ENCODE assay signal across 1 cellular context in the genomic region with DNA sequence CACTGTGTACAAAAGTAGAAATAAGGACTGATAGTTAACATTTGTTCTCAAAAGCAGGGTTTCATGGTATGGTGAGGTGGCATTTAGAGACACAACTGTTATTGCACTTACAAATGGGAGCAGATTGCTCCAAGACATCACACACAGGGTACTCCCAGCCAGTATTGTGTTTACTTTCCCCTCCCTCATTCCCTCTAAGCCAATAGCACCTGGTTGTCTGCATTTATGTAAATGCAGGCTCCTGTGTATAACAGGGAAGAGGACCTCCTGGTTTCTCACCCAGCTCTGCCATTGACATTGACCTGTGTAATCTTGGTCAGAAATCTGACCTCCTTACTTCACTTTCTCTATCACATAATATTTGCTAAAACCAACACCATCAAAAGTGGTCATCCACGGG.
TF ChIP-seq lines count a peak whose summit lies in the region.

No MANE protein-coding gene starts in this region.

TF ChIP-seq in GM23338, 12 proteins besides CTCF, POLR2A, EP300 and RAD21 (continued from another document):
- TF ChIP-seq, protein P1, sequence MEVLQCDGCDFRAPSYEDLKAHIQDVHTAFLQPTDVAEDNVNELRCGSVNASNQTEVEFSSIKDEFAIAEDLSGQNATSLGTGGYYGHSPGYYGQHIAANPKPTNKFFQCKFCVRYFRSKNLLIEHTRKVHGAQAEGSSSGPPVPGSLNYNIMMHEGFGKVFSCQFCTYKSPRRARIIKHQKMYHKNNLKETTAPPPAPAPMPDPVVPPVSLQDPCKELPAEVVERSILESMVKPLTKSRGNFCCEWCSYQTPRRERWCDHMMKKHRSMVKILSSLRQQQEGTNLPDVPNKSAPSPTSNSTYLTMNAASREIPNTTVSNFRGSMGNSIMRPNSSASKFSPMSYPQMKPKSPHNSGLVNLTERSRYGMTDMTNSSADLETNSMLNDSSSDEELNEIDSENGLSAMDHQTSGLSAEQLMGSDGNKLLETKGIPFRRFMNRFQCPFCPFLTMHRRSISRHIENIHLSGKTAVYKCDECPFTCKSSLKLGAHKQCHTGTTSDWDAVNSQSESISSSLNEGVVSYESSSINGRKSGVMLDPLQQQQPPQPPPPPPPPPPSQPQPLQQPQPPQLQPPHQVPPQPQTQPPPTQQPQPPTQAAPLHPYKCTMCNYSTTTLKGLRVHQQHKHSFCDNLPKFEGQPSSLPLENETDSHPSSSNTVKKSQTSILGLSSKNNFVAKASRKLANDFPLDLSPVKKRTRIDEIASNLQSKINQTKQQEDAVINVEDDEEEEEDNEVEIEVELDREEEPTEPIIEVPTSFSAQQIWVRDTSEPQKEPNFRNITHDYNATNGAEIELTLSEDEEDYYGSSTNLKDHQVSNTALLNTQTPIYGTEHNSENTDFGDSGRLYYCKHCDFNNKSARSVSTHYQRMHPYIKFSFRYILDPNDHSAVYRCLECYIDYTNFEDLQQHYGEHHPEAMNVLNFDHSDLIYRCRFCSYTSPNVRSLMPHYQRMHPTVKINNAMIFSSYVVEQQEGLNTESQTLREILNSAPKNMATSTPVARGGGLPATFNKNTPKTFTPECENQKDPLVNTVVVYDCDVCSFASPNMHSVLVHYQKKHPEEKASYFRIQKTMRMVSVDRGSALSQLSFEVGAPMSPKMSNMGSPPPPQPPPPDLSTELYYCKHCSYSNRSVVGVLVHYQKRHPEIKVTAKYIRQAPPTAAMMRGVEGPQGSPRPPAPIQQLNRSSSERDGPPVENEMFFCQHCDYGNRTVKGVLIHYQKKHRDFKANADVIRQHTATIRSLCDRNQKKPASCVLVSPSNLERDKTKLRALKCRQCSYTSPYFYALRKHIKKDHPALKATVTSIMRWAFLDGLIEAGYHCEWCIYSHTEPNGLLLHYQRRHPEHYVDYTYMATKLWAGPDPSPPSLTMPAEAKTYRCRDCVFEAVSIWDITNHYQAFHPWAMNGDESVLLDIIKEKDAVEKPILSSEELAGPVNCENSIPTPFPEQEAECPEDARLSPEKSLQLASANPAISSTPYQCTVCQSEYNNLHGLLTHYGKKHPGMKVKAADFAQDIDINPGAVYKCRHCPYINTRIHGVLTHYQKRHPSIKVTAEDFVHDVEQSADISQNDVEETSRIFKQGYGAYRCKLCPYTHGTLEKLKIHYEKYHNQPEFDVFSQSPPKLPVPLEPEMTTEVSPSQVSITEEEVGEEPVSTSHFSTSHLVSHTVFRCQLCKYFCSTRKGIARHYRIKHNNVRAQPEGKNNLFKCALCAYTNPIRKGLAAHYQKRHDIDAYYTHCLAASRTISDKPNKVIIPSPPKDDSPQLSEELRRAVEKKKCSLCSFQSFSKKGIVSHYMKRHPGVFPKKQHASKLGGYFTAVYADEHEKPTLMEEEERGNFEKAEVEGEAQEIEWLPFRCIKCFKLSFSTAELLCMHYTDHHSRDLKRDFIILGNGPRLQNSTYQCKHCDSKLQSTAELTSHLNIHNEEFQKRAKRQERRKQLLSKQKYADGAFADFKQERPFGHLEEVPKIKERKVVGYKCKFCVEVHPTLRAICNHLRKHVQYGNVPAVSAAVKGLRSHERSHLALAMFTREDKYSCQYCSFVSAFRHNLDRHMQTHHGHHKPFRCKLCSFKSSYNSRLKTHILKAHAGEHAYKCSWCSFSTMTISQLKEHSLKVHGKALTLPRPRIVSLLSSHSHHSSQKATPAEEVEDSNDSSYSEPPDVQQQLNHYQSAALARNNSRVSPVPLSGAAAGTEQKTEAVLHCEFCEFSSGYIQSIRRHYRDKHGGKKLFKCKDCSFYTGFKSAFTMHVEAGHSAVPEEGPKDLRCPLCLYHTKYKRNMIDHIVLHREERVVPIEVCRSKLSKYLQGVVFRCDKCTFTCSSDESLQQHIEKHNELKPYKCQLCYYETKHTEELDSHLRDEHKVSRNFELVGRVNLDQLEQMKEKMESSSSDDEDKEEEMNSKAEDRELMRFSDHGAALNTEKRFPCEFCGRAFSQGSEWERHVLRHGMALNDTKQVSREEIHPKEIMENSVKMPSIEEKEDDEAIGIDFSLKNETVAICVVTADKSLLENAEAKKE (CRISPR knock-in tag; IDR thresholded peaks at IDR 0.05): no peak
- TF ChIP-seq, protein P2, sequence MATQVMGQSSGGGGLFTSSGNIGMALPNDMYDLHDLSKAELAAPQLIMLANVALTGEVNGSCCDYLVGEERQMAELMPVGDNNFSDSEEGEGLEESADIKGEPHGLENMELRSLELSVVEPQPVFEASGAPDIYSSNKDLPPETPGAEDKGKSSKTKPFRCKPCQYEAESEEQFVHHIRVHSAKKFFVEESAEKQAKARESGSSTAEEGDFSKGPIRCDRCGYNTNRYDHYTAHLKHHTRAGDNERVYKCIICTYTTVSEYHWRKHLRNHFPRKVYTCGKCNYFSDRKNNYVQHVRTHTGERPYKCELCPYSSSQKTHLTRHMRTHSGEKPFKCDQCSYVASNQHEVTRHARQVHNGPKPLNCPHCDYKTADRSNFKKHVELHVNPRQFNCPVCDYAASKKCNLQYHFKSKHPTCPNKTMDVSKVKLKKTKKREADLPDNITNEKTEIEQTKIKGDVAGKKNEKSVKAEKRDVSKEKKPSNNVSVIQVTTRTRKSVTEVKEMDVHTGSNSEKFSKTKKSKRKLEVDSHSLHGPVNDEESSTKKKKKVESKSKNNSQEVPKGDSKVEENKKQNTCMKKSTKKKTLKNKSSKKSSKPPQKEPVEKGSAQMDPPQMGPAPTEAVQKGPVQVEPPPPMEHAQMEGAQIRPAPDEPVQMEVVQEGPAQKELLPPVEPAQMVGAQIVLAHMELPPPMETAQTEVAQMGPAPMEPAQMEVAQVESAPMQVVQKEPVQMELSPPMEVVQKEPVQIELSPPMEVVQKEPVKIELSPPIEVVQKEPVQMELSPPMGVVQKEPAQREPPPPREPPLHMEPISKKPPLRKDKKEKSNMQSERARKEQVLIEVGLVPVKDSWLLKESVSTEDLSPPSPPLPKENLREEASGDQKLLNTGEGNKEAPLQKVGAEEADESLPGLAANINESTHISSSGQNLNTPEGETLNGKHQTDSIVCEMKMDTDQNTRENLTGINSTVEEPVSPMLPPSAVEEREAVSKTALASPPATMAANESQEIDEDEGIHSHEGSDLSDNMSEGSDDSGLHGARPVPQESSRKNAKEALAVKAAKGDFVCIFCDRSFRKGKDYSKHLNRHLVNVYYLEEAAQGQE (IDR thresholded peaks at IDR 0.05; ENCODE audit: unreplicated experiment): no peak
